11 cellular contexts compared by ENCODE assay signal in genomic region chr11:102225689-102226562, GRCh38.
DNase-seq lines count a peak whose midpoint lies in the region; ATAC-seq and TF ChIP-seq lines count a peak whose summit lies in the region.
"Had no signal": no experiment of that assay in that cellular context is flagged by ENCODE, and none has a peak within 500 bp of the region (broad histone marks: within the 10 kb centered on the region; RNA-seq: fewer than 3 reads in every experiment).

No MANE protein-coding gene starts in this region.

- TF ChIP-seq CTCF in AG04449 (IDR thresholded peaks at IDR 0.05; ENCODE audit: insufficient read depth, low read length, missing control alignments) (no peak), choroid plexus epithelial cell (conservative IDR thresholded peaks at IDR 0.05; ENCODE audit: low read depth, low read length) (no peak), WERI-Rb-1 (IDR thresholded peaks at IDR 0.05; ENCODE audit: low read depth, low read length) (no peak)

- H3K4me1 ChIP-seq in mesodermal cell (ENCODE audit: control insufficient read depth, insufficient read depth, low read length, poor library complexity, severe bottlenecking), result peaks cover 52% of the 10 kb centered on the region

- ATAC-seq in HG02798 (IDR thresholded peaks at IDR 0.05; ENCODE audit: poor library complexity, unreplicated experiment) (no peak), GM21723 (IDR thresholded peaks at IDR 0.05; ENCODE audit: unreplicated experiment) (no peak)
- ATAC-seq: activated T-cell treated with anti-CD3 and anti-CD28 coated beads, Interleukin-2, amount 50 U/mL, for 4 hours had no signal

- H3K27me3 ChIP-seq in WERI-Rb-1 (ENCODE audit: insufficient read depth, low read depth, severe bottlenecking), result no peaks in the 10 kb centered on the region

- H3K27ac ChIP-seq in mesodermal cell (ENCODE audit: low read depth, low read length, severe bottlenecking) (peak overlapping the region; percentile 75), WERI-Rb-1 (no peak overlapping the region)

- POLR2A ChIA-PET in AG04449 (lab: Yijun Ruan, JAX), result interaction anchor here (0.6 to 1.2 kb wide), 4 partner anchors 11 to 107 kb away, joined by 3 to 5 read pairs (median 3); no protein-coding TSS in a partner anchor

- WGBS in mesodermal cell (ENCODE audit: insufficient coverage in 2 of 2), 2 experiments, result 89 to 100% methylated on average over 1 to 2 of the region's 4 CpGs

- DNase-seq in AG04449 (ENCODE audit: low read depth, low spot score) (peak; percentile 92), LHCN-M2 (ENCODE audit: low read depth) (peak; percentile 97), choroid plexus epithelial cell (ENCODE audit: low read depth) (peak; percentile 96), WERI-Rb-1 (no peak)
- no peak for DNase-seq in activated CD8-positive, alpha-beta memory T cell treated with anti-CD3 and anti-CD28 coated beads, Interleukin-2, amount 50 U/mL, for 48 hours
- DNase-seq: activated T-cell treated with anti-CD3 and anti-CD28 coated beads, Interleukin-2, amount 50 U/mL, for 4 hours; C1 segment of cervical spinal cord; nucleus accumbens had no signal

- CTCF ChIA-PET in AG04449 (lab: Yijun Ruan, JAX), result interaction anchor here (1.1 to 1.7 kb wide), 3 partner anchors 10 to 365 kb away, joined by 3 to 4 read pairs (median 3); no protein-coding TSS in a partner anchor

- no peak overlapping the region for H3K4me3 ChIP-seq in AG04449 (ENCODE audit: low read depth, low read length)
- no peak overlapping the region for H3K4me3 ChIP-seq in choroid plexus epithelial cell (ENCODE audit: low read depth, low read length)
- no peak overlapping the region for H3K4me3 ChIP-seq in mesodermal cell (ENCODE audit: extremely low read depth, insufficient read depth, low read length, poor library complexity, severe bottlenecking)
- H3K4me3 ChIP-seq in WERI-Rb-1 (ENCODE audit: low read depth, low read length), result no peak overlapping the region

- no peaks in the 10 kb centered on the region for H3K9me3 ChIP-seq in mesodermal cell (ENCODE audit: control insufficient read depth, low read length)
- H3K9me3 ChIP-seq in WERI-Rb-1 (ENCODE audit: severe bottlenecking), result no peaks in the 10 kb centered on the region

- H3K36me3 ChIP-seq in mesodermal cell (ENCODE audit: control insufficient read depth, insufficient read depth, low read length) (peaks cover 69% of the 10 kb centered on the region), WERI-Rb-1 (no peaks in the 10 kb centered on the region)

Comparison
In these comparisons a context has a peak if more than half of its experiments do, and no peak if none do; other contexts are left out.
1. DNase-seq: peak in AG04449 (single experiment), LHCN-M2 (single experiment) and choroid plexus epithelial cell (single experiment); none in activated CD8-positive, alpha-beta memory T cell treated with anti-CD3 and anti-CD28 coated beads, Interleukin-2, amount 50 U/mL, for 48 hours (single experiment) and WERI-Rb-1 (single experiment).